20 cellular contexts compared by ENCODE assay signal in the genomic region with DNA sequence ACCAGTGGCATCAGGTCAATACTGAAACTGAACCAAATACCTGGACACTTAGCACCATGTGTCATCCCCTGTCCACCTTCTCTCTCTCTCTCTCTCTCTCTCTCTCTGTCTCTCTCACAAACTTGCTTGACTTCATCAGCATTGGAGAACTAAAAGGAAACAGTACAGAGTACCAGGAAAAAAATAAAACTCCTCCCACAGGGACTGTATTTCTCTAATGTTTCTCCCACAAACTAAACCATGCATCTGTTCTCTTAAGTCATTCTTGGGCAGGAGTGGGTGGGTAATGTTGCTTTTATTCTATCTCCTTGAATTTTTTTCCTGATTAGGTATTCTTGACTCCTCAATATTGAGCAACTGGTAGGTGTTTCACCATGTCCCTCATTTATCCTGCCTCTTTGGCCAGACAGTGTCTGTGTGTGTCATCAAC.
A peak's percentile ranks its signal among the peaks of the same experiment; 100 is the strongest.
DNase-seq lines count a peak whose midpoint lies in the region; ATAC-seq and TF ChIP-seq lines count a peak whose summit lies in the region.
"Had no signal": no experiment of that assay in that cellular context is flagged by ENCODE, and none has a peak within 500 bp of the region (broad histone marks: within the 10 kb centered on the region; RNA-seq: fewer than 3 reads in every experiment).

No MANE protein-coding gene starts in this region.

- no peaks in the 10 kb centered on the region for H3K9me3 ChIP-seq in HEK293 (ENCODE audit: control insufficient read depth, insufficient read depth, low read depth, low read length)
- H3K9me3 ChIP-seq in uterus = no peaks in the 10 kb centered on the region
- H3K9me3 ChIP-seq: body of pancreas, gastrocnemius medialis had no signal

- H3K27ac Mint-ChIP-seq in glutamatergic neuron (ENCODE audit: unreplicated experiment) (no peak overlapping the region), endothelial cell (ENCODE audit: unreplicated experiment) (no peak overlapping the region)
- H3K27ac Mint-ChIP-seq in activated naive CD4-positive, alpha-beta T cell treated with anti-CD3 and anti-CD28 coated beads, Interleukin-2, amount 50 U/mL, for 72 hours = no peak overlapping the region
- H3K27ac Mint-ChIP-seq: activated CD4-positive, alpha-beta T cell treated with anti-CD3 and anti-CD28 coated beads, Interleukin-2, amount 10 ng/mL, durations not matched to agents 24 days and 14 days; activated naive CD8-positive, alpha-beta T cell treated with anti-CD3 and anti-CD28 coated beads for 36 hours; T-cell had no signal

- no peak for ATAC-seq in activated naive CD4-positive, alpha-beta T cell treated with anti-CD3 and anti-CD28 coated beads, Interleukin-2, amount 50 U/mL, for 72 hours
- ATAC-seq: activated T-helper 17 cell treated with anti-CD3 and anti-CD28 coated beads, Interleukin-2, amount 50 U/mL, for 72 hours; body of pancreas; gastrocnemius medialis; right cardiac atrium; T-cell had no signal

- H3K27ac ChIP-seq in HEK293 (ENCODE audit: extremely low read depth, low read depth, low read length) = no peak overlapping the region
- H3K27ac ChIP-seq in brain microvascular endothelial cell = no peak overlapping the region
- no peak overlapping the region for H3K27ac ChIP-seq in uterus
- H3K27ac ChIP-seq: body of pancreas, gastrocnemius medialis had no signal

- TF ChIP-seq CTCF in AG10803 (conservative IDR thresholded peaks at IDR 0.05; ENCODE audit: low read length) (no peak), HEK293 (tag by site-specific recombination; IDR thresholded peaks at IDR 0.05) (no peak), brain microvascular endothelial cell (IDR thresholded peaks at IDR 0.05; ENCODE audit: low read depth, low read length, missing control alignments) (no peak), glutamatergic neuron (IDR thresholded peaks at IDR 0.05; ENCODE audit: partially characterized antibody, unreplicated experiment) (no peak), uterus (IDR thresholded peaks at IDR 0.05) (no peak), endothelial cell (IDR thresholded peaks at IDR 0.05; ENCODE audit: unreplicated experiment) (no peak)

- no peak for TF ChIP-seq POLR2A in uterus (IDR thresholded peaks at IDR 0.05)

- DNase-seq in AG10803 (ENCODE audit: low read depth) = peak; percentile 61
- DNase-seq in brain microvascular endothelial cell = peak; percentile 3
- no peak for DNase-seq in glutamatergic neuron
- no peak for DNase-seq in COLO668 (lab: John Stamatoyannopoulos, UW; ENCODE audit: unreplicated experiment)
- DNase-seq in uterus = no peak
- DNase-seq in activated naive CD4-positive, alpha-beta T cell treated with anti-CD3 and anti-CD28 coated beads, Interleukin-2, amount 50 U/mL, for 72 hours (ENCODE audit: low spot score in 2 of 2) = no peak
- no peak for DNase-seq in endothelial cell (ENCODE audit: low spot score)
- DNase-seq: activated CD4-positive, alpha-beta T cell treated with anti-CD3 and anti-CD28 coated beads, Interleukin-2, amount 10 ng/mL, durations not matched to agents 24 days and 14 days; activated naive CD8-positive, alpha-beta T cell treated with anti-CD3 and anti-CD28 coated beads for 36 hours; body of pancreas; gastrocnemius medialis; NCI-H1694; NCI-H2171 treated with DMSO at 0.1 percent for 48 hours; right cardiac atrium; SIG-M5; stimulated activated CD4-positive, alpha-beta T cell treated with anti-CD3 and anti-CD28 coated beads, Interleukin-15, amount 100 ng/mL, for 24 hours; substantia nigra; T-cell had no signal

- POLR2A ChIA-PET in HEK293 (lab: Yijun Ruan, JAX) = interaction anchor here (0.7 kb wide), 1 partner anchor 13 kb away, joined by 3 read pairs; no protein-coding TSS in a partner anchor

- H3K27me3 Mint-ChIP-seq in glutamatergic neuron (ENCODE audit: unreplicated experiment) (peaks cover 11% of the 10 kb centered on the region), endothelial cell (ENCODE audit: unreplicated experiment) (peaks cover 6% of the 10 kb centered on the region)

- peak overlapping the region; percentile 12 for H3K4me3 Mint-ChIP-seq in glutamatergic neuron (ENCODE audit: unreplicated experiment)
- H3K4me3 Mint-ChIP-seq in endothelial cell (ENCODE audit: unreplicated experiment) = no peak overlapping the region
- H3K4me3 Mint-ChIP-seq: activated CD4-positive, alpha-beta T cell treated with anti-CD3 and anti-CD28 coated beads, Interleukin-2, amount 10 ng/mL, durations not matched to agents 24 days and 14 days; activated naive CD8-positive, alpha-beta T cell treated with anti-CD3 and anti-CD28 coated beads for 36 hours; activated T-helper 17 cell treated with anti-CD3 and anti-CD28 coated beads, Interleukin-2, amount 50 U/mL, for 72 hours; T-cell had no signal

- H3K4me3 ChIP-seq in AG10803 (ENCODE audit: low read length) = no peak overlapping the region
- no peak overlapping the region for H3K4me3 ChIP-seq in HEK293 (ENCODE audit: low read depth, low read length)
- H3K4me3 ChIP-seq in brain microvascular endothelial cell (ENCODE audit: low read depth, low read length) = no peak overlapping the region
- H3K4me3 ChIP-seq in uterus = no peak overlapping the region
- H3K4me3 ChIP-seq: body of pancreas, gastrocnemius medialis had no signal

- H3K36me3 ChIP-seq in HEK293 (ENCODE audit: control insufficient read depth in 2 of 2, insufficient read depth in 1 of 2, low read length in 2 of 2) (no peaks in the 10 kb centered on the region), brain microvascular endothelial cell (replicated peaks) (no peaks in the 10 kb centered on the region), uterus (no peaks in the 10 kb centered on the region)
- H3K36me3 ChIP-seq: gastrocnemius medialis had no signal

- peaks cover 3% of the 10 kb centered on the region for H3K36me3 Mint-ChIP-seq in glutamatergic neuron (ENCODE audit: unreplicated experiment)
- no peaks in the 10 kb centered on the region for H3K36me3 Mint-ChIP-seq in activated naive CD4-positive, alpha-beta T cell treated with anti-CD3 and anti-CD28 coated beads, Interleukin-2, amount 50 U/mL, for 72 hours
- no peaks in the 10 kb centered on the region for H3K36me3 Mint-ChIP-seq in endothelial cell (ENCODE audit: low read depth, unreplicated experiment)
- H3K36me3 Mint-ChIP-seq: activated naive CD8-positive, alpha-beta T cell treated with anti-CD3 and anti-CD28 coated beads for 36 hours; T-cell had no signal

- CTCF ChIA-PET in HEK293 (lab: Yijun Ruan, JAX) = no interaction called here

- H3K27me3 ChIP-seq in brain microvascular endothelial cell (replicated peaks) (peaks cover 8% of the 10 kb centered on the region), uterus (no peaks in the 10 kb centered on the region)

- in situ Hi-C loops in brain microvascular endothelial cell (cut with HindIII; ENCODE audit: low pct_ligation_motif_present, low sequenced_read_pairs) = loop anchor here (25.0 kb wide), 1 partner anchor 93 kb away; no protein-coding TSS in a partner anchor

- H3K4me1 Mint-ChIP-seq in glutamatergic neuron (ENCODE audit: low read depth, unreplicated experiment) = peaks cover 47% of the 10 kb centered on the region
- H3K4me1 Mint-ChIP-seq in endothelial cell (ENCODE audit: unreplicated experiment) = peaks cover 3% of the 10 kb centered on the region
- H3K4me1 Mint-ChIP-seq: activated CD4-positive, alpha-beta T cell treated with anti-CD3 and anti-CD28 coated beads, Interleukin-2, amount 10 ng/mL, durations not matched to agents 24 days and 14 days; activated naive CD8-positive, alpha-beta T cell treated with anti-CD3 and anti-CD28 coated beads for 36 hours; T-cell had no signal

- H3K4me1 ChIP-seq in HEK293 (ENCODE audit: control insufficient read depth, insufficient read depth, low read length) (no peaks in the 10 kb centered on the region), uterus (no peaks in the 10 kb centered on the region)
- H3K4me1 ChIP-seq: body of pancreas, gastrocnemius medialis had no signal

- intact Hi-C loops in uterus (cut with DNase I; ENCODE audit: low total_unique reads) = no loop called here

- H3K9me3 Mint-ChIP-seq in glutamatergic neuron (ENCODE audit: unreplicated experiment) (peaks cover 21% of the 10 kb centered on the region), endothelial cell (ENCODE audit: unreplicated experiment) (no peaks in the 10 kb centered on the region)
- no peaks in the 10 kb centered on the region for H3K9me3 Mint-ChIP-seq in activated naive CD4-positive, alpha-beta T cell treated with anti-CD3 and anti-CD28 coated beads, Interleukin-2, amount 50 U/mL, for 72 hours
- H3K9me3 Mint-ChIP-seq: activated CD4-positive, alpha-beta T cell treated with anti-CD3 and anti-CD28 coated beads, Interleukin-2, amount 10 ng/mL, durations not matched to agents 24 days and 14 days; activated naive CD8-positive, alpha-beta T cell treated with anti-CD3 and anti-CD28 coated beads for 36 hours; T-cell had no signal

TF ChIP-seq in HEK293, 187 proteins besides CTCF, POLR2A, EP300 and RAD21 (continues in another document):
- TF ChIP-seq ZNF654 (tag by site-specific recombination; IDR thresholded peaks at IDR 0.05; ENCODE audit: low read depth) = no peak
- TF ChIP-seq ZNF37A (tag by site-specific recombination; IDR thresholded peaks at IDR 0.05) = no peak
- no peak for TF ChIP-seq ZFP69B (tag by site-specific recombination; IDR thresholded peaks at IDR 0.05)
- no peak for TF ChIP-seq ZNF398 (tag by site-specific recombination; IDR thresholded peaks at IDR 0.05)

Comparison
In these comparisons a context has a peak if more than half of its experiments do, and no peak if none do; other contexts are left out.
1. DNase-seq: peak in AG10803 (single experiment) and brain microvascular endothelial cell (single experiment); none in glutamatergic neuron (single experiment), COLO668 (single experiment), uterus (0 of 2), activated naive CD4-positive, alpha-beta T cell treated with anti-CD3 and anti-CD28 coated beads, Interleukin-2, amount 50 U/mL, for 72 hours (0 of 2) and endothelial cell (single experiment).